Comparison of ENCODE assay signal across 23 cellular contexts in genomic region chr12:97854477-97854876, GRCh38.
"Had no signal": no experiment of that assay in that cellular context is flagged by ENCODE, and none has a peak within 500 bp of the region (broad histone marks: within the 10 kb centered on the region; RNA-seq: fewer than 3 reads in every experiment).

No MANE protein-coding gene starts in this region.

- H3K9ac ChIP-seq: SK-N-SH had no signal

- H3K4me1 ChIP-seq: Peyer's patch, SJSA1 had no signal

- ATAC-seq: T-cell had no signal

- H3K4me3 ChIP-seq: MG63, Peyer's patch, SJSA1 had no signal

- H3K27ac ChIP-seq: Peyer's patch, SJSA1 had no signal

- H3K36me3 ChIP-seq: MG63, Peyer's patch, SJSA1 had no signal

- H3K4me2 ChIP-seq: SK-N-SH had no signal

- DNase-seq: IMR-90, Karpas-422, KG1, MG63, NCI-H1092 treated with DMSO at 0.1 percent for 48 hours, NCI-H1436, NCI-H187, NCI-H2029, NCI-H2081 treated with DMSO at 0.1 percent for 48 hours, NCI-H2171, NCI-H226, NCI-H446, NCI-H510A, NCI-H524 treated with DMSO at 0.1 percent for 48 hours, NCI-H69, NCI-H774, Peyer's patch, Right ventricle myocardium superior, RPMI8226, SIG-M5, SK-N-SH, T-cell had no signal

- H3K9me3 ChIP-seq: MG63, Peyer's patch, SJSA1, SK-N-SH had no signal

- H3K27me3 ChIP-seq: MG63, Peyer's patch, SJSA1 had no signal

- H3K9me2 ChIP-seq: SK-N-SH had no signal
